Comparison of ENCODE assay signal across 20 cellular contexts in the genomic region with DNA sequence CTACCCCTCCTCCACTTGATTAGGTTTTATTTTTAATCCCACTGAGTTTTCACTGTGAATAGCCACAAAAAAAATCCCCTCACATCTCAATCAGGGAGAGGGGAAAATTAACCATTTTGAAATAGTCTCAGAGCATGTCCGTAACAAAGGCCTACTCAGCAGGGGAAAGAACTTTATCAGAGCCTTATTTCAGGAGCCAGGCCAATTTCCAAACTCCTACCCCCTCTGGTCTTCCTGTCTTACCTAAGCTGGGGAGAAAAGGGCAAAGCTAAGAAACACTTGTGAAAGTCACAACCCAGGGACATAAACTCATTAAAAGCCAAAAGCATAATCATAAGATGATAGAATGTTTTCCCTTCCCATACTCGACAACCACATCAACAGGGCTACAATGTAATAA.
A peak's percentile ranks its signal among the peaks of the same experiment; 100 is the strongest.
DNase-seq lines count a peak whose midpoint lies in the region; ATAC-seq and TF ChIP-seq lines count a peak whose summit lies in the region.
"Had no signal": no experiment of that assay in that cellular context is flagged by ENCODE, and none has a peak within 500 bp of the region (broad histone marks: within the 10 kb centered on the region; RNA-seq: fewer than 3 reads in every experiment).

No MANE protein-coding gene starts in this region.

- H3K4ac ChIP-seq in mesendoderm (ENCODE audit: low read depth, low read length) = peak overlapping the region; percentile 99

- H3K27ac ChIP-seq in HUES48 (ENCODE audit: low read depth, low read length) = peak overlapping the region; percentile 84
- peak overlapping the region; percentile 61 for H3K27ac ChIP-seq in endodermal cell (ENCODE audit: low read depth, low read length)
- H3K27ac ChIP-seq in mesendoderm (ENCODE audit: low read depth, low read length) = peak overlapping the region; percentile 97
- no peak overlapping the region for H3K27ac ChIP-seq in CD8-positive, alpha-beta memory T cell (ENCODE audit: low read depth, low read length)
- H3K27ac ChIP-seq: Peyer's patch had no signal

- no peaks in the 10 kb centered on the region for H3K79me1 ChIP-seq in mesendoderm (ENCODE audit: low read length)

- H3K27me3 ChIP-seq in HUES48 (ENCODE audit: control insufficient read depth, insufficient read depth, low read length) (no peaks in the 10 kb centered on the region), endodermal cell (ENCODE audit: control insufficient read depth, insufficient read depth, low read length, poor library complexity, severe bottlenecking) (no peaks in the 10 kb centered on the region), mesendoderm (ENCODE audit: insufficient read depth, low read length, poor library complexity) (no peaks in the 10 kb centered on the region)
- H3K27me3 ChIP-seq in CD8-positive, alpha-beta memory T cell (ENCODE audit: insufficient read depth, low read length, poor library complexity, severe bottlenecking) = no peaks in the 10 kb centered on the region
- H3K27me3 ChIP-seq: Peyer's patch had no signal

- no peak for ATAC-seq in HG03460 (IDR thresholded peaks at IDR 0.05; ENCODE audit: unreplicated experiment)
- no peak for ATAC-seq in HG02938 (IDR thresholded peaks at IDR 0.05; ENCODE audit: unreplicated experiment)
- ATAC-seq: SK-N-SH treated with all-trans-retinoic acid at 6 μM for 48 hours had no signal

- POLR2A ChIA-PET in CD8-positive, alpha-beta memory T cell (lab: Charles Lee) = no interaction called here

- H3K9me3 Mint-ChIP-seq in endodermal cell = peaks cover 33% of the 10 kb centered on the region
- H3K9me3 Mint-ChIP-seq in CD8-positive, alpha-beta memory T cell = peaks cover 8 to 19% (median 11%) of the 10 kb centered on the region in 5 donors

- TF ChIP-seq CTCF in endodermal cell (conservative IDR thresholded peaks at IDR 0.05) = no peak

- H4K8ac ChIP-seq in mesendoderm (ENCODE audit: low read depth, low read length) = no peak overlapping the region

- peaks cover 23% of the 10 kb centered on the region for H3K36me3 Mint-ChIP-seq in endodermal cell (ENCODE audit: low read depth)
- H3K36me3 Mint-ChIP-seq in CD8-positive, alpha-beta memory T cell = no peaks in the 10 kb centered on the region
- H3K36me3 Mint-ChIP-seq: CD4-positive, CD25-positive, alpha-beta regulatory T cell had no signal

- 0 to 10% methylated on average over 1 of the region's 2 CpGs for WGBS in endodermal cell (ENCODE audit: insufficient coverage in 1 of 2, insufficient read length in 1 of 2), 2 experiments
- no CpG with 5 or more reads among the region's 2 CpGs for WGBS in mesendoderm (ENCODE audit: extremely low coverage, insufficient coverage, low lambda C conversion rate)

- H3K4me1 Mint-ChIP-seq in endodermal cell = peaks cover 28% of the 10 kb centered on the region
- H3K4me1 Mint-ChIP-seq in CD8-positive, alpha-beta memory T cell = no peaks in the 10 kb centered on the region
- H3K4me1 Mint-ChIP-seq: CD4-positive, CD25-positive, alpha-beta regulatory T cell had no signal

- H4K5ac ChIP-seq in mesendoderm (ENCODE audit: low read length) = peak overlapping the region; percentile 93

- peak overlapping the region; percentile 96 for H2AK5ac ChIP-seq in mesendoderm (ENCODE audit: low read length)

- H3K56ac ChIP-seq in mesendoderm (ENCODE audit: low read length) = peak overlapping the region; percentile 86

- no peak overlapping the region for H2BK15ac ChIP-seq in mesendoderm (replicated peaks; ENCODE audit: low read depth)

- DNase-seq in endodermal cell = no peak
- peak; percentile 91 for DNase-seq in mesendoderm
- no peak for DNase-seq in NCI-H345 (lab: John Stamatoyannopoulos, UW)
- no peak for DNase-seq in CD8-positive, alpha-beta memory T cell
- DNase-seq: CD4-positive, CD25-positive, alpha-beta regulatory T cell; COR-L47; DMS 273 treated with DMSO at 0.1 percent for 48 hours; DMS79 treated with DMSO at 0.1 percent for 48 hours; HFFc6; MV-4-11; NCI-H1105 treated with DMSO at 0.1 percent for 48 hours; NCI-H2029 treated with DMSO at 0.1 percent for 48 hours; NCI-H226; NCI-H524; NCI-H82; Peyer's patch had no signal

- H3K9ac ChIP-seq in HUES48 (ENCODE audit: low read depth, low read length) (no peak overlapping the region), endodermal cell (ENCODE audit: extremely low read depth, low read length, poor library complexity, severe bottlenecking) (peak overlapping the region; percentile 76), mesendoderm (ENCODE audit: low read length) (peak overlapping the region; percentile 74)

- no peak overlapping the region for H3K23ac ChIP-seq in mesendoderm (ENCODE audit: low read length)

- H3K9me3 ChIP-seq in HUES48 (ENCODE audit: control insufficient read depth, insufficient read depth, low read length) (peaks cover 17% of the 10 kb centered on the region), endodermal cell (ENCODE audit: control insufficient read depth, low read length) (peaks cover 35% of the 10 kb centered on the region)
- no peaks in the 10 kb centered on the region for H3K9me3 ChIP-seq in CD8-positive, alpha-beta memory T cell (ENCODE audit: low read length)
- H3K9me3 ChIP-seq: Peyer's patch had no signal

- H3K27ac Mint-ChIP-seq in endodermal cell = peak overlapping the region; percentile 97
- no peak overlapping the region for H3K27ac Mint-ChIP-seq in CD8-positive, alpha-beta memory T cell
- H3K27ac Mint-ChIP-seq: CD4-positive, CD25-positive, alpha-beta regulatory T cell; HFFc6 had no signal

- peaks cover 27% of the 10 kb centered on the region for H3K4me1 ChIP-seq in HUES48 (ENCODE audit: control insufficient read depth, insufficient read depth, low read length)
- peaks cover 5% of the 10 kb centered on the region for H3K4me1 ChIP-seq in endodermal cell (ENCODE audit: control insufficient read depth, insufficient read depth, low read length)
- peaks cover 4% of the 10 kb centered on the region for H3K4me1 ChIP-seq in mesendoderm (ENCODE audit: control insufficient read depth, low read depth, low read length)
- no peaks in the 10 kb centered on the region for H3K4me1 ChIP-seq in CD8-positive, alpha-beta memory T cell (ENCODE audit: insufficient read depth, low read length)
- H3K4me1 ChIP-seq: Peyer's patch had no signal

- peak overlapping the region; percentile 97 for H2BK120ac ChIP-seq in mesendoderm (ENCODE audit: low read depth, low read length)

- peak overlapping the region; percentile 99 for H2BK5ac ChIP-seq in mesendoderm (ENCODE audit: low read length)

- H3K4me3 ChIP-seq in HUES48 (ENCODE audit: low read depth, low read length) (peak overlapping the region; percentile 23; the same call in 1 of the 2 replicates), endodermal cell (ENCODE audit: low read length) (peak overlapping the region; percentile 72), mesendoderm (ENCODE audit: low read length) (no peak overlapping the region)
- H3K4me3 ChIP-seq in CD8-positive, alpha-beta memory T cell (ENCODE audit: low read length) = no peak overlapping the region
- H3K4me3 ChIP-seq: Peyer's patch had no signal

- peak overlapping the region; percentile 99 for H3K18ac ChIP-seq in mesendoderm (ENCODE audit: low read length)

- peak overlapping the region; percentile 22 for H3K4me3 Mint-ChIP-seq in endodermal cell
- H3K4me3 Mint-ChIP-seq in CD8-positive, alpha-beta memory T cell = no peak overlapping the region
- H3K4me3 Mint-ChIP-seq: CD4-positive, CD25-positive, alpha-beta regulatory T cell; HFFc6 had no signal

- H3K79me2 ChIP-seq in mesendoderm (ENCODE audit: control insufficient read depth, insufficient read depth, low read length) = peaks cover 4% of the 10 kb centered on the region

- H3K27me3 Mint-ChIP-seq in endodermal cell (ENCODE audit: insufficient read depth) = no peaks in the 10 kb centered on the region
- H3K27me3 Mint-ChIP-seq in CD8-positive, alpha-beta memory T cell = peaks cover 14 to 35% of the 10 kb centered on the region in 2 donors

- H3K36me3 ChIP-seq in HUES48 (ENCODE audit: control insufficient read depth, insufficient read depth, low read length) (no peaks in the 10 kb centered on the region), endodermal cell (ENCODE audit: control insufficient read depth, insufficient read depth, low read length) (peaks cover 28% of the 10 kb centered on the region), mesendoderm (ENCODE audit: control insufficient read depth, insufficient read depth, low read length) (peaks cover 2% of the 10 kb centered on the region)
- H3K36me3 ChIP-seq in CD8-positive, alpha-beta memory T cell (ENCODE audit: insufficient read depth, low read length) = no peaks in the 10 kb centered on the region
- H3K36me3 ChIP-seq: Peyer's patch had no signal

- CTCF ChIA-PET in CD8-positive, alpha-beta memory T cell (lab: Charles Lee) = no interaction called here

- no peak overlapping the region for H3K4me2 ChIP-seq in mesendoderm (ENCODE audit: low read length)

Comparison
In these comparisons a context has a peak if more than half of its experiments do, and no peak if none do; other contexts are left out.
1. H3K4me3 ChIP-seq: peak in HUES48 (single experiment) and endodermal cell (single experiment); none in mesendoderm (single experiment) and CD8-positive, alpha-beta memory T cell (single experiment).